1 cellular context compared by ENCODE assay signal in genomic region chr10:102133373-102134195, GRCh38.
TF ChIP-seq lines count a peak whose summit lies in the region.

No MANE protein-coding gene starts in this region.

TF ChIP-seq in K562, 482 proteins besides CTCF, POLR2A, EP300 and RAD21 (continued from another document):
- TF ChIP-seq GTF2B (IDR thresholded peaks at IDR 0.05; ENCODE audit: extremely low read depth, insufficient read length), result no peak
- TF ChIP-seq ZNF780A (CRISPR knock-in tag; IDR thresholded peaks at IDR 0.05), result no peak
- TF ChIP-seq KHSRP (IDR thresholded peaks at IDR 0.05), result no peak
- TF ChIP-seq ZNF282 (CRISPR knock-in tag; IDR thresholded peaks at IDR 0.05), result no peak
- no peak for TF ChIP-seq IRF2 (CRISPR knock-in tag; IDR thresholded peaks at IDR 0.05)
- no peak for TF ChIP-seq FOXP1 (CRISPR knock-in tag; IDR thresholded peaks at IDR 0.05)
- TF ChIP-seq ZNF717 (CRISPR knock-in tag; IDR thresholded peaks at IDR 0.05), result no peak
- TF ChIP-seq ZNF316 (IDR thresholded peaks at IDR 0.05), result no peak
- TF ChIP-seq ZNF696 (CRISPR knock-in tag; conservative IDR thresholded peaks at IDR 0.05), result no peak
- no peak for TF ChIP-seq ZNF699 (CRISPR knock-in tag; IDR thresholded peaks at IDR 0.05; ENCODE audit: insufficient replicate concordance)
- no peak for TF ChIP-seq SRSF3 (IDR thresholded peaks at IDR 0.05; ENCODE audit: insufficient read depth, low read length)
- TF ChIP-seq ETV1 (tag; conservative IDR thresholded peaks at IDR 0.05; ENCODE audit: low read depth), result no peak
- TF ChIP-seq NCOA4 (IDR thresholded peaks at IDR 0.05; ENCODE audit: partially characterized antibody), result no peak
- peak in 1 of 2 experiments; percentile 85; a peak in 2 of 4 replicates for TF ChIP-seq HDAC1 (IDR thresholded peaks at IDR 0.05)
- no peak; the same call in 1 of the 2 replicates for TF ChIP-seq HMGXB4 (CRISPR knock-in tag; IDR thresholded peaks at IDR 0.05)
- no peak for TF ChIP-seq ZNF407 (IDR thresholded peaks at IDR 0.05; ENCODE audit: low read depth)
- no peak for TF ChIP-seq ZNF79 (CRISPR knock-in tag; IDR thresholded peaks at IDR 0.05; ENCODE audit: low read depth)
- no peak; the same call in 1 of the 2 replicates for TF ChIP-seq KAT7 (CRISPR knock-in tag; IDR thresholded peaks at IDR 0.05; ENCODE audit: borderline replicate concordance)
- TF ChIP-seq ARID4B (CRISPR knock-in tag; IDR thresholded peaks at IDR 0.05), result peak; percentile 90
- no peak for TF ChIP-seq ZNF239 (CRISPR knock-in tag; IDR thresholded peaks at IDR 0.05)
- TF ChIP-seq PHB (CRISPR knock-in tag; IDR thresholded peaks at IDR 0.05), result no peak
- no peak for TF ChIP-seq TFAM (CRISPR knock-in tag; conservative IDR thresholded peaks at IDR 0.05)
- no peak for TF ChIP-seq U2AF2 (optimal IDR thresholded peaks at IDR 0.05; ENCODE audit: low read depth, low read length)
- peak; percentile 79 for TF ChIP-seq RBFOX2 (IDR thresholded peaks at IDR 0.05; ENCODE audit: low read depth, low read length)
- TF ChIP-seq EWSR1 (IDR thresholded peaks at IDR 0.05; ENCODE audit: borderline replicate concordance, low read depth, partially characterized antibody), result no peak
- no peak for TF ChIP-seq RHOXF2B (CRISPR knock-in tag; conservative IDR thresholded peaks at IDR 0.05)
- TF ChIP-seq ZZZ3 (IDR thresholded peaks at IDR 0.05), result no peak
- no peak for TF ChIP-seq PHF21A (IDR thresholded peaks at IDR 0.05; ENCODE audit: borderline replicate concordance, low read depth)
- no peak for TF ChIP-seq TEAD1 (CRISPR knock-in tag; IDR thresholded peaks at IDR 0.05)
- TF ChIP-seq ZFP1 (CRISPR knock-in tag; IDR thresholded peaks at IDR 0.05), result no peak
- no peak for TF ChIP-seq PREB (CRISPR knock-in tag; IDR thresholded peaks at IDR 0.05)
- no peak for TF ChIP-seq RBM15 (IDR thresholded peaks at IDR 0.05; ENCODE audit: insufficient read depth, low read length)
- TF ChIP-seq CBX5 (IDR thresholded peaks at IDR 0.05; ENCODE audit: borderline replicate concordance, low read depth), result no peak
- TF ChIP-seq TAF15 (IDR thresholded peaks at IDR 0.05; ENCODE audit: low read depth, low read length), result no peak
- TF ChIP-seq NR2C2 (CRISPR knock-in tag; IDR thresholded peaks at IDR 0.05), result no peak
- TF ChIP-seq NR2C2 (tag; IDR thresholded peaks at IDR 0.05), result no peak
- peak; percentile 89 for TF ChIP-seq SPI1 (IDR thresholded peaks at IDR 0.05; ENCODE audit: borderline replicate concordance, low read depth, low read length)
- TF ChIP-seq YY1 (IDR thresholded peaks at IDR 0.05; ENCODE audit: borderline replicate concordance in 1 of 3, control insufficient read depth in 1 of 3, extremely low read depth in 1 of 3, insufficient read depth in 3 of 3, insufficient read length in 1 of 3, insufficient replicate concordance in 2 of 3, low read depth in 1 of 3, low read length in 2 of 3), result no peak
- TF ChIP-seq MXD1 (CRISPR knock-in tag; IDR thresholded peaks at IDR 0.05; ENCODE audit: borderline replicate concordance, poor library complexity, severe bottlenecking), result peak; percentile 92
- TF ChIP-seq NFRKB (IDR thresholded peaks at IDR 0.05; ENCODE audit: low read depth), result 0 out of 2 replicates have a peak, but pooled peaks have one; percentile 4
- no peak for TF ChIP-seq ZNF589 (CRISPR knock-in tag; IDR thresholded peaks at IDR 0.05; ENCODE audit: low read depth)
- no peak for TF ChIP-seq ZKSCAN1 (IDR thresholded peaks at IDR 0.05; ENCODE audit: low read depth, low read length)
- TF ChIP-seq CREM (IDR thresholded peaks at IDR 0.05; ENCODE audit: low read depth), result peak; percentile 21; the same call in 1 of the 2 replicates
- no peak for TF ChIP-seq FOSL1 (tag; conservative IDR thresholded peaks at IDR 0.05)
- no peak for TF ChIP-seq SMARCE1 (IDR thresholded peaks at IDR 0.05)
- no peak for TF ChIP-seq HEY1 (CRISPR knock-in tag; IDR thresholded peaks at IDR 0.05; ENCODE audit: borderline replicate concordance)
- TF ChIP-seq EP400 (IDR thresholded peaks at IDR 0.05), result peak; percentile 95
- TF ChIP-seq KLF6 (CRISPR knock-in tag; IDR thresholded peaks at IDR 0.05; ENCODE audit: borderline replicate concordance), result 0 out of 2 replicates have a peak, but pooled peaks have one; percentile 41
